Comparison of ENCODE assay signal across 8 cellular contexts in the genomic region with DNA sequence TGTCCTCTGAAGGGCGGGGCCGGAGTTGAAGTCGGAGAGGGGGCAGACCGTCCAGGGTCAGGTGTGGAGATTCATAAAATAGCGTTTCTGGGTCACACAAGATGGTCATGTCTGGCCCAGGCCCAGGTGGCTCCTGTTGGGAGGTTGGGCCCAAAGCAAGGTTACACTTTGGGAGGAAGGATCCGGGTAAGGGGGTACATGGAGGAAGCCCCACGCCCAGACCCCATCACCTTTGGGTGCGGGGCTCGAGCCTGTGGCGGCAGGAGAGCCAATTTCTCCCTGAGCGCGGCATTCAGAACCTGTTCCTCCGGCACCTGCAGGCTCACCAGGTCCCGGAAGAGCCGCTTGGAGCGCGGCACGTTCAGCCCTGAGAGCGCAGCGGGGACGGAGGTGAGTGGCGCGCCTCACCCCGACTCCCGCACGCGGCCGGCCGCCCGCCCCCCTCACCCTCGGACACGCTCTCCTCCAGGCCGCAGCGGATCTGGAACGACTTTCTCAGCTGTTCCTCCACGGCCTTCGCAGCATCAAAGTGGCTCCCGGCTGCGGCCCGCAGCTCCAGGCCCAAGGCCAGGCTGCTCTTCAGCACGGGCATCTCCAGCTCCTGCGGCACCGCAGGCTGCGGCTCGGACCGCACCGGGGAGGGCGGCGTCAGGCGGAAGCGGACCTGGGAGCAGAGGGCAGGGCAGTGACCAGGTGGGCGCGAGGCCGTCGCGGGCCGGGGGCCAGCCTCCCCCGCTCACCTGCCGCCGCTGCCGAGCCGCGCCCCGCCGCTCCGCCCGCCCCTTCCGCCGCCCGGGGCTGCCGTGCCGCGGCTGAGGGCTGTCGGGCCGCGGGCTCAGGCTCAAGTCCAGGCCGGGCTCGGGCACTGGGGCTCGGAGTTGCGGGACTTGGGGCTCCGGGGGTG. TPM values are rescaled to one million over a fixed set of nuclear protein-coding genes. Genes with fewer than 3 reads are reported as not detected.
DNase-seq lines count a peak whose midpoint lies in the region; ATAC-seq lines count a peak whose summit lies in the region.

No MANE protein-coding gene starts in this region.

- peaks cover 3% of the 10 kb centered on the region for H3K36me3 Mint-ChIP-seq in IgD-negative memory B cell

- H3K27ac Mint-ChIP-seq in IgD-negative memory B cell, result peak overlapping the region; percentile 91 to 99 (median 95)
- peak overlapping the region; percentile 83 to 99 for H3K27ac Mint-ChIP-seq in stimulated activated naive CD8-positive, alpha-beta T cell treated with anti-CD3 and anti-CD28 coated beads, Interleukin-15, amount 100 ng/mL, for 72 hours

- peak overlapping the region; percentile 85 to 99 (median 96) for H3K4me3 Mint-ChIP-seq in IgD-negative memory B cell
- H3K4me3 Mint-ChIP-seq in stimulated activated naive CD8-positive, alpha-beta T cell treated with anti-CD3 and anti-CD28 coated beads, Interleukin-15, amount 100 ng/mL, for 72 hours, result peak overlapping the region; percentile 94 to 98

- no peaks in the 10 kb centered on the region for H3K9me3 Mint-ChIP-seq in IgD-negative memory B cell
- no peaks in the 10 kb centered on the region for H3K9me3 Mint-ChIP-seq in stimulated activated naive CD8-positive, alpha-beta T cell treated with anti-CD3 and anti-CD28 coated beads, Interleukin-15, amount 100 ng/mL, for 72 hours

- DNase-seq in ELF-1 (ENCODE audit: low read depth, low spot score) (peak; percentile 53), ecto neural progenitor cell (ENCODE audit: low spot score) (peak; percentile 66), mesenteric fat pad (ENCODE audit: low spot score) (peak; percentile 90), SKM-1 (lab: John Stamatoyannopoulos, UW; ENCODE audit: unreplicated experiment) (no peak)
- DNase-seq in activated CD4-positive, alpha-beta T cell treated with anti-CD3 and anti-CD28 coated beads for 4 hours, result peak; percentile 48 to 56
- peak; percentile 48 to 49 for DNase-seq in stimulated activated naive CD8-positive, alpha-beta T cell treated with anti-CD3 and anti-CD28 coated beads, Interleukin-15, amount 100 ng/mL, for 72 hours

- H3K27me3 Mint-ChIP-seq in IgD-negative memory B cell, result no peaks in the 10 kb centered on the region
- H3K27me3 Mint-ChIP-seq in stimulated activated naive CD8-positive, alpha-beta T cell treated with anti-CD3 and anti-CD28 coated beads, Interleukin-15, amount 100 ng/mL, for 72 hours, result no peaks in the 10 kb centered on the region

- H3K4me1 Mint-ChIP-seq in IgD-negative memory B cell, result peaks cover 11 to 32% (median 27%) of the 10 kb centered on the region in 3 donors
- H3K4me1 Mint-ChIP-seq in stimulated activated naive CD8-positive, alpha-beta T cell treated with anti-CD3 and anti-CD28 coated beads, Interleukin-15, amount 100 ng/mL, for 72 hours, result peaks cover 47% of the 10 kb centered on the region

- peak; percentile 24 for ATAC-seq in GM21528 (IDR thresholded peaks at IDR 0.05; ENCODE audit: low FRiP score, unreplicated experiment)
- ATAC-seq in stimulated activated naive CD8-positive, alpha-beta T cell treated with anti-CD3 and anti-CD28 coated beads, Interleukin-15, amount 100 ng/mL, for 72 hours, result peak; percentile 51

RNA-seq across cellular contexts. Expression of a gene that starts 0.6 kb away (rescaled TPM):
- polyA plus RNA-seq in IgD-negative memory B cell, result 39.3 TPM
- total RNA-seq in mesenteric fat pad, result 24.8 TPM

RNA-seq across cellular contexts. Expression of a gene that starts 6.0 kb away (rescaled TPM):
- polyA plus RNA-seq in IgD-negative memory B cell, result 19.8 TPM
- total RNA-seq in mesenteric fat pad, result 25.9 TPM

RNA-seq across cellular contexts. Expression of a gene that starts 7.2 kb away (rescaled TPM):
- 12.1 TPM for polyA plus RNA-seq in IgD-negative memory B cell
- 3.2 TPM for total RNA-seq in mesenteric fat pad

RNA-seq across cellular contexts. Expression of a gene that starts 28.4 kb away (rescaled TPM):
- 0.78 TPM for polyA plus RNA-seq in IgD-negative memory B cell
- total RNA-seq in mesenteric fat pad, result 0.96 TPM

RNA-seq across cellular contexts. Expression of a gene that starts 43.4 kb away (rescaled TPM):
- 25.6 TPM for polyA plus RNA-seq in IgD-negative memory B cell
- 42.4 TPM for total RNA-seq in mesenteric fat pad
